In genomic region chr5:179375966-179376365, GRCh38 we compare ENCODE assay signal across 27 cellular contexts. TPM values are rescaled to one million over a fixed set of nuclear protein-coding genes. Genes with fewer than 3 reads are reported as not detected.
"Had no signal": no experiment of that assay in that cellular context is flagged by ENCODE, and none has a peak within 500 bp of the region (broad histone marks: within the 10 kb centered on the region; RNA-seq: fewer than 3 reads in every experiment).

No MANE protein-coding gene starts in this region.

- H3K27me3 Mint-ChIP-seq: activated CD4-positive, alpha-beta T cell treated with anti-CD3 and anti-CD28 coated beads for 36 hours; activated naive CD4-positive, alpha-beta T cell treated with anti-CD3 and anti-CD28 coated beads, Interleukin-2, amount 50 U/mL, for 24 hours; activated naive CD8-positive, alpha-beta T cell treated with anti-CD3 and anti-CD28 coated beads, Interleukin-2, amount 50 U/mL, for 24 hours had no signal

- H3K4me1 ChIP-seq: parathyroid adenoma, right atrium auricular region, transverse colon, uterus had no signal

- H3K36me3 ChIP-seq: breast epithelium, right atrium auricular region, transverse colon, uterus had no signal

- H3K4me3 ChIP-seq: breast epithelium, right atrium auricular region, transverse colon, uterus had no signal

- DNase-seq: activated CD4-positive, alpha-beta T cell treated with anti-CD3 and anti-CD28 coated beads for 36 hours; activated CD4-positive, CD25-positive, alpha-beta regulatory T cell; activated CD8-positive, alpha-beta memory T cell treated with anti-CD3 and anti-CD28 coated beads, Interleukin-2, amount 50 U/mL, for 4 hours; activated gamma-delta T cell treated with Interleukin-2 at 50 U/mL for 16 hours; activated naive CD8-positive, alpha-beta T cell treated with anti-CD3 and anti-CD28 coated beads, Interleukin-2, amount 50 U/mL, for 24 hours; activated T-cell treated with anti-CD3 and anti-CD28 coated beads, Interleukin-2, amount 50 U/mL, for 1 hour; amygdala; central memory CD4-positive, alpha-beta T cell; dermis blood vessel endothelial cell; effector CD4-positive, alpha-beta T cell; left cardiac atrium; left ventricle myocardium superior; nucleus accumbens; stimulated activated CD4-positive, alpha-beta T cell treated with anti-CD3 and anti-CD28 coated beads, Interleukin-15, amount 100 ng/mL, for 24 hours; stimulated activated CD4-positive, alpha-beta T cell treated with anti-CD3 and anti-CD28 coated beads, Interleukin-2, amount 100 ng/mL, for 24 hours; stimulated activated naive B cell treated with anti-CD40 and anti-IgM and Interleukin-4, amounts not matched to agents 10 μg/mL and 1 μg/mL and 100 μg/mL, for 72 hours; T-helper 1 cell; transverse colon; uterus had no signal

- ATAC-seq: activated CD4-positive, alpha-beta T cell treated with anti-CD3 and anti-CD28 coated beads for 36 hours; activated naive CD8-positive, alpha-beta T cell treated with anti-CD3 and anti-CD28 coated beads, Interleukin-2, amount 50 U/mL, for 24 hours; left cardiac atrium; left ventricle myocardium superior; stimulated activated naive B cell treated with anti-CD40 and anti-IgM and Interleukin-4, amounts not matched to agents 10 μg/mL and 1 μg/mL and 100 μg/mL, for 72 hours had no signal

- H3K9me3 ChIP-seq: breast epithelium, right atrium auricular region, transverse colon, uterus had no signal

- H3K9me3 Mint-ChIP-seq: activated naive CD4-positive, alpha-beta T cell treated with anti-CD3 and anti-CD28 coated beads, Interleukin-2, amount 50 U/mL, for 24 hours; activated naive CD8-positive, alpha-beta T cell treated with anti-CD3 and anti-CD28 coated beads, Interleukin-2, amount 50 U/mL, for 24 hours; activated T-helper 1 cell treated with anti-CD3 and anti-CD28 coated beads, Interleukin-12 subunit alpha, Interleukin-12 subunit beta, Interleukin-2, Interleukin-4 antibody, amounts not matched to agents 30 ng/mL and 10 ng/mL and 1 ng/mL, durations not matched to agents 14 hours and 24 hours and 36 hours; neural crest cell; stimulated activated naive B cell treated with anti-CD40 and anti-IgM and Interleukin-4, amounts not matched to agents 10 μg/mL and 1 μg/mL and 100 μg/mL, for 72 hours; T-helper 2 cell treated with Interferon-gamma antibody and Interleukin-4, amounts not matched to agents 5 μg/mL and 100 μg/mL, for 36 hours had no signal

- H3K27me3 ChIP-seq: breast epithelium, right atrium auricular region, transverse colon, uterus had no signal

- H3K27ac Mint-ChIP-seq: activated CD4-positive, alpha-beta T cell treated with anti-CD3 and anti-CD28 coated beads for 36 hours; activated naive CD4-positive, alpha-beta T cell treated with anti-CD3 and anti-CD28 coated beads, Interleukin-2, amount 50 U/mL, for 24 hours; activated naive CD8-positive, alpha-beta T cell treated with anti-CD3 and anti-CD28 coated beads, Interleukin-2, amount 50 U/mL, for 24 hours; activated T-helper 1 cell treated with anti-CD3 and anti-CD28 coated beads, Interleukin-12 subunit alpha, Interleukin-12 subunit beta, Interleukin-2, Interleukin-4 antibody, amounts not matched to agents 30 ng/mL and 10 ng/mL and 1 ng/mL, durations not matched to agents 14 hours and 24 hours and 36 hours; stimulated activated naive B cell treated with anti-CD40 and anti-IgM and Interleukin-4, amounts not matched to agents 10 μg/mL and 1 μg/mL and 100 μg/mL, for 72 hours; T-helper 2 cell treated with Interferon-gamma antibody and Interleukin-4, amounts not matched to agents 5 μg/mL and 100 μg/mL, for 36 hours had no signal

- H3K4me1 Mint-ChIP-seq: activated CD4-positive, alpha-beta T cell treated with anti-CD3 and anti-CD28 coated beads for 36 hours; activated naive CD4-positive, alpha-beta T cell treated with anti-CD3 and anti-CD28 coated beads, Interleukin-2, amount 50 U/mL, for 24 hours; activated naive CD8-positive, alpha-beta T cell treated with anti-CD3 and anti-CD28 coated beads, Interleukin-2, amount 50 U/mL, for 24 hours; neural crest cell; stimulated activated naive B cell treated with anti-CD40 and anti-IgM and Interleukin-4, amounts not matched to agents 10 μg/mL and 1 μg/mL and 100 μg/mL, for 72 hours had no signal

- H3K27ac ChIP-seq: breast epithelium, parathyroid adenoma, right atrium auricular region, transverse colon, uterus had no signal

- H3K36me3 Mint-ChIP-seq: activated naive CD4-positive, alpha-beta T cell treated with anti-CD3 and anti-CD28 coated beads, Interleukin-2, amount 50 U/mL, for 24 hours; stimulated activated naive B cell treated with anti-CD40 and anti-IgM and Interleukin-4, amounts not matched to agents 10 μg/mL and 1 μg/mL and 100 μg/mL, for 72 hours had no signal

- H3K4me3 Mint-ChIP-seq: activated CD4-positive, alpha-beta T cell treated with anti-CD3 and anti-CD28 coated beads for 36 hours; activated naive CD4-positive, alpha-beta T cell treated with anti-CD3 and anti-CD28 coated beads, Interleukin-2, amount 50 U/mL, for 24 hours; activated naive CD8-positive, alpha-beta T cell treated with anti-CD3 and anti-CD28 coated beads, Interleukin-2, amount 50 U/mL, for 24 hours; activated T-helper 1 cell treated with anti-CD3 and anti-CD28 coated beads, Interleukin-12 subunit alpha, Interleukin-12 subunit beta, Interleukin-2, Interleukin-4 antibody, amounts not matched to agents 30 ng/mL and 10 ng/mL and 1 ng/mL, durations not matched to agents 14 hours and 24 hours and 36 hours; neural crest cell; stimulated activated naive B cell treated with anti-CD40 and anti-IgM and Interleukin-4, amounts not matched to agents 10 μg/mL and 1 μg/mL and 100 μg/mL, for 72 hours; T-helper 2 cell treated with Interferon-gamma antibody and Interleukin-4, amounts not matched to agents 5 μg/mL and 100 μg/mL, for 36 hours had no signal

RNA-seq across cellular contexts. Expression of gene ADAMTS2, which starts 30.7 kb away (rescaled TPM):
- total RNA-seq: activated CD4-positive, alpha-beta T cell treated with anti-CD3 and anti-CD28 coated beads for 36 hours; activated T-helper 1 cell treated with anti-CD3 and anti-CD28 coated beads, Interleukin-12 subunit alpha, Interleukin-12 subunit beta, Interleukin-2, Interleukin-4 antibody, amounts not matched to agents 30 ng/mL and 10 ng/mL and 1 ng/mL, durations not matched to agents 14 hours and 24 hours and 36 hours; pulmonary artery endothelial cell had no signal
